15 cellular contexts compared by ENCODE assay signal in the genomic region with DNA sequence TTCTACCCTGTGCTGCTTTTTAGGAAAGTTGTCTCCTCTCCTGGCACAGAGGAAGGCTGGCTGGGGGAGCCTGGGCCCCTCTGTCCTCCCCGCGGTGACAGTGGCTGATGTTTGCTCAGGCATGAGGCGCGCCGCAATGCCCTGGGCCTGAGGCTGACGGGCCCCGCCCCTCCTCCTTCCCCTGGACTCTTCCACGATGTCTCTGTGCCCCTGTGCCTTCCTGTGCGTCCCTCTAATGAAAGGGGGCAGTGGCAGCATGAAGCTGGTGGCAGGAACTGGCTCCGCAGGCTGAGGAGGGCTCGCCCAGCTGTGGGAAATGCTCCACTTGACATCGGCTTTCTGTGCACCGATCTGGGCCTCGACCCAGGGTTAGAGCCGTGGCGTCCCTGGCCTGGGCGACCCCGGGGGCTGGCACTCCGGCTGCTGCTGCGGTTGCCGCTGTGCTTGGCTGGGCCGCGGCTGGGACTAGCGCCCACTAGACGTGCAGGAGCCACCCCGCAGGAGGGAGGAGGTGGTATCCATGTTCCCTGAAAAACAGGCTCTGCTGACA.
DNase-seq lines count a peak whose midpoint lies in the region; ATAC-seq, FAIRE-seq and TF ChIP-seq lines count a peak whose summit lies in the region.
"Had no signal": no experiment of that assay in that cellular context is flagged by ENCODE, and none has a peak within 500 bp of the region (broad histone marks: within the 10 kb centered on the region; RNA-seq: fewer than 3 reads in every experiment).

No MANE protein-coding gene starts in this region.

- no peak overlapping the region for H2AFZ ChIP-seq in HepG2 (ENCODE audit: low read length)

- H3K9ac ChIP-seq in HepG2 (ENCODE audit: insufficient read depth, low read depth, low read length) (no peak overlapping the region), colonic mucosa (ENCODE audit: low read depth in 2 of 2, low read length in 2 of 2) (no peak overlapping the region)

- TF ChIP-seq CTCF in breast epithelium (IDR thresholded peaks at IDR 0.05): no peak
- no peak for TF ChIP-seq CTCF in MCF 10A (IDR thresholded peaks at IDR 0.05; ENCODE audit: unreplicated experiment)
- TF ChIP-seq CTCF in brain microvascular endothelial cell (IDR thresholded peaks at IDR 0.05; ENCODE audit: low read depth, low read length, missing control alignments): peak; percentile 15
- peak; percentile 30; the same call in 1 of the 2 replicates for TF ChIP-seq CTCF in HepG2 (CRISPR knock-in tag; IDR thresholded peaks at IDR 0.05)
- TF ChIP-seq CTCF in colonic mucosa (IDR thresholded peaks at IDR 0.05): no peak

- H3K9me3 ChIP-seq in breast epithelium: peaks cover 13 to 28% of the 10 kb centered on the region in 2 donors
- H3K9me3 ChIP-seq in HepG2 (ENCODE audit: low read length): peaks cover 10% of the 10 kb centered on the region
- H3K9me3 ChIP-seq in aorta (ENCODE audit: control insufficient read depth, low read length): peaks cover 2% of the 10 kb centered on the region
- H3K9me3 ChIP-seq in colonic mucosa: no peaks in the 10 kb centered on the region

- H3K4me2 ChIP-seq in HepG2 (ENCODE audit: low read depth, low read length): peak overlapping the region; percentile 20

- H3K4me3 ChIP-seq in breast epithelium (peak overlapping the region; percentile 18 to 58 (median 44)), brain microvascular endothelial cell (ENCODE audit: low read depth, low read length) (peak overlapping the region; percentile 17), HepG2 (replicated peaks in 1 of 3; ENCODE audit: insufficient read depth in 1 of 3, low read depth in 2 of 3, low read length in 3 of 3) (no peak overlapping the region), aorta (ENCODE audit: low read length in 2 of 2) (no peak overlapping the region), colonic mucosa (no peak overlapping the region)

- peak; percentile 95 for ATAC-seq in HepG2
- ATAC-seq in aorta (ENCODE audit: low FRiP score): peak; percentile 56
- ATAC-seq: natural killer cell had no signal

- TF ChIP-seq POLR2A in breast epithelium (IDR thresholded peaks at IDR 0.05) (no peak), HepG2 (IDR thresholded peaks at IDR 0.05; ENCODE audit: insufficient read depth in 1 of 2, low read depth in 2 of 2, low read length in 2 of 2) (no peak)

- intact Hi-C loops in breast epithelium (cut with DNase I; ENCODE audit: low total_unique reads) (no loop called here), MCF 10A (cut with micrococcal nuclease) (no loop called here), HepG2 (cut with micrococcal nuclease; ENCODE audit: unreplicated experiment) (no loop called here), aorta (cut with DNase I) (no loop called here), colonic mucosa (cut with DNase I) (no loop called here)

- BruUV-seq in MCF 10A (replicated peaks; lab: Mats Ljungman, UMichigan): no TSS peak
- BruUV-seq in HepG2 (replicated peaks; lab: Mats Ljungman, UMichigan): no TSS peak

- no peaks in the 10 kb centered on the region for H3K36me3 Mint-ChIP-seq in MCF 10A (ENCODE audit: insufficient read depth, unreplicated experiment)
- H3K36me3 Mint-ChIP-seq: type B pancreatic cell had no signal

- POLR2A ChIA-PET in MCF 10A (lab: Yijun Ruan, JAX) (no interaction called here), HepG2 (lab: Yijun Ruan, JAX) (no interaction called here)

- H3K27ac ChIP-seq in breast epithelium: peak overlapping the region in 1 of 2 donors; percentile 8
- H3K27ac ChIP-seq in brain microvascular endothelial cell: no peak overlapping the region
- no peak overlapping the region for H3K27ac ChIP-seq in HepG2 (ENCODE audit: extremely low read length, insufficient read depth, low read length)
- H3K27ac ChIP-seq in aorta (ENCODE audit: low read depth in 1 of 2, low read length in 2 of 2): no peak overlapping the region
- no peak overlapping the region for H3K27ac ChIP-seq in colonic mucosa

- peaks cover 11% of the 10 kb centered on the region for H3K9me3 Mint-ChIP-seq in MCF 10A (ENCODE audit: unreplicated experiment)
- H3K9me3 Mint-ChIP-seq: type B pancreatic cell had no signal

- H3K27me3 ChIP-seq in breast epithelium (no peaks in the 10 kb centered on the region), brain microvascular endothelial cell (replicated peaks) (no peaks in the 10 kb centered on the region), HepG2 (ENCODE audit: control insufficient read depth in 1 of 2, insufficient read depth in 2 of 2, low read length in 2 of 2) (no peaks in the 10 kb centered on the region), aorta (ENCODE audit: control insufficient read depth in 1 of 2, insufficient read depth in 2 of 2, low read length in 1 of 2) (no peaks in the 10 kb centered on the region), colonic mucosa (no peaks in the 10 kb centered on the region)

- H3K79me2 ChIP-seq in HepG2 (ENCODE audit: insufficient read depth, low read length): no peaks in the 10 kb centered on the region

- peak in 1 of 2 donors; percentile 56 for DNase-seq in breast epithelium (ENCODE audit: low spot score in 2 of 2)
- no peak for DNase-seq in MCF 10A (ENCODE audit: unreplicated experiment)
- no peak for DNase-seq in brain microvascular endothelial cell
- DNase-seq in HepG2 (ENCODE audit: low spot score): no peak
- DNase-seq in aorta: no peak
- DNase-seq in colonic mucosa: no peak
- DNase-seq in NCI-H82 treated with DMSO at 0.1 percent for 48 hours (lab: John Stamatoyannopoulos, UW; ENCODE audit: unreplicated experiment): no peak
- DNase-seq in G401 (ENCODE audit: low spot score): no peak
- DNase-seq: activated CD4-positive, alpha-beta T cell treated with anti-CD3 and anti-CD28 coated beads, Interleukin-2, amount 10 ng/mL, durations not matched to agents 7 days and 5 days; activated gamma-delta T cell treated with Interleukin-2 at 50 U/mL for 16 hours; HFFc6; natural killer cell; NCI-H1694 treated with DMSO at 0.1 percent for 48 hours had no signal

- FAIRE-seq in HepG2 (lab: Jason Lieb, UNC): no peak
- FAIRE-seq: islet of Langerhans had no signal

- TF ChIP-seq EP300 in HepG2 (IDR thresholded peaks at IDR 0.05; ENCODE audit: low read depth in 2 of 2, low read length in 2 of 2): no peak
- TF ChIP-seq EP300 in HepG2 (CRISPR knock-in tag; IDR thresholded peaks at IDR 0.05; ENCODE audit: borderline replicate concordance): no peak

- no peaks in the 10 kb centered on the region for H3K36me3 ChIP-seq in breast epithelium
- H3K36me3 ChIP-seq in brain microvascular endothelial cell (replicated peaks): no peaks in the 10 kb centered on the region
- H3K36me3 ChIP-seq in HepG2 (replicated peaks in 1 of 2; ENCODE audit: control insufficient read depth in 1 of 2, insufficient read depth in 2 of 2, low read length in 2 of 2): no peaks in the 10 kb centered on the region
- no peaks in the 10 kb centered on the region for H3K36me3 ChIP-seq in aorta (ENCODE audit: control insufficient read depth in 1 of 2, insufficient read depth in 2 of 2, low read length in 1 of 2)
- H3K36me3 ChIP-seq in colonic mucosa: no peaks in the 10 kb centered on the region

- H3K4me1 ChIP-seq in breast epithelium (no peaks in the 10 kb centered on the region), HepG2 (ENCODE audit: insufficient read depth, low read length) (no peaks in the 10 kb centered on the region), aorta (ENCODE audit: control insufficient read depth in 1 of 2, insufficient read depth in 2 of 2, low read length in 2 of 2) (no peaks in the 10 kb centered on the region), colonic mucosa (no peaks in the 10 kb centered on the region)

- TF ChIP-seq RAD21 in HepG2 (CRISPR knock-in tag; IDR thresholded peaks at IDR 0.05): no peak

- no peaks in the 10 kb centered on the region for H4K20me1 ChIP-seq in HepG2 (ENCODE audit: insufficient read depth, low read length)

- CTCF ChIA-PET in MCF 10A (lab: Yijun Ruan, JAX) (no interaction called here), HepG2 (lab: Yijun Ruan, JAX; ENCODE audit: low intra/inter-chr PET ratio, low total read pairs) (no interaction called here)

- no peaks in the 10 kb centered on the region for H3K27me3 Mint-ChIP-seq in MCF 10A (ENCODE audit: insufficient read depth, unreplicated experiment)
- H3K27me3 Mint-ChIP-seq: activated CD4-positive, alpha-beta T cell treated with anti-CD3 and anti-CD28 coated beads, Interleukin-2, amount 10 ng/mL, durations not matched to agents 7 days and 5 days; type B pancreatic cell had no signal

- H3K4me1 Mint-ChIP-seq in MCF 10A (ENCODE audit: insufficient read depth, unreplicated experiment): no peaks in the 10 kb centered on the region
- H3K4me1 Mint-ChIP-seq: activated CD4-positive, alpha-beta T cell treated with anti-CD3 and anti-CD28 coated beads, Interleukin-2, amount 10 ng/mL, durations not matched to agents 7 days and 5 days; natural killer cell had no signal

- in situ Hi-C loops in brain microvascular endothelial cell (cut with HindIII; ENCODE audit: low pct_ligation_motif_present, low sequenced_read_pairs) (no loop called here), HepG2 (cut with HindIII; ENCODE audit: extremely low pct_ligation_motif_present, low pct_unique_long_range_greater_than_20kb) (no loop called here), G401 (cut with HindIII; ENCODE audit: low sequenced_read_pairs) (no loop called here)

- no peak overlapping the region for H3K4me3 Mint-ChIP-seq in MCF 10A (ENCODE audit: unreplicated experiment)
- H3K4me3 Mint-ChIP-seq: activated CD4-positive, alpha-beta T cell treated with anti-CD3 and anti-CD28 coated beads, Interleukin-2, amount 10 ng/mL, durations not matched to agents 7 days and 5 days; HFFc6; natural killer cell; type B pancreatic cell had no signal

- no peak overlapping the region for H3K27ac Mint-ChIP-seq in MCF 10A (ENCODE audit: low read depth, unreplicated experiment)
- H3K27ac Mint-ChIP-seq: activated CD4-positive, alpha-beta T cell treated with anti-CD3 and anti-CD28 coated beads, Interleukin-2, amount 10 ng/mL, durations not matched to agents 7 days and 5 days; HFFc6; natural killer cell; type B pancreatic cell had no signal

- WGBS in HepG2 (ENCODE audit: low lambda C conversion rate): 36% methylated on average over 15 of the region's 26 CpGs
- WGBS in aorta, 2 donors: 1 to 4% methylated on average over 26 of the region's 26 CpGs

TF ChIP-seq in HepG2, 621 proteins besides CTCF, POLR2A, EP300 and RAD21 (continues in another document):
- TF ChIP-seq ZSCAN9 (CRISPR knock-in tag; IDR thresholded peaks at IDR 0.05; ENCODE audit: borderline replicate concordance) (no peak), PHF8 (CRISPR knock-in tag; IDR thresholded peaks at IDR 0.05) (no peak)

Comparison
In these comparisons a context has a peak if more than half of its experiments do, and no peak if none do; other contexts are left out.
1. H3K4me3 ChIP-seq: peak in breast epithelium (3 of 3) and brain microvascular endothelial cell (single experiment); none in HepG2 (0 of 3), aorta (0 of 2) and colonic mucosa (single experiment).
2. CTCF ChIP-seq: peak in brain microvascular endothelial cell (single experiment) and HepG2 (single experiment); none in breast epithelium (0 of 3), MCF 10A (single experiment) and colonic mucosa (single experiment).